13 cellular contexts compared by ENCODE assay signal in genomic region chr11:68329993-68330699, GRCh38. TPM values are rescaled to one million over a fixed set of nuclear protein-coding genes. Genes with fewer than 3 reads are reported as not detected.
DNase-seq lines count a peak whose midpoint lies in the region; ATAC-seq, FAIRE-seq and TF ChIP-seq lines count a peak whose summit lies in the region.
"Had no signal": no experiment of that assay in that cellular context is flagged by ENCODE, and none has a peak within 500 bp of the region (broad histone marks: within the 10 kb centered on the region; RNA-seq: fewer than 3 reads in every experiment).

No MANE protein-coding gene starts in this region.

- H3K4me3 ChIP-seq in CD8-positive, alpha-beta T cell (ENCODE audit: low read depth, low read length), result no peak overlapping the region
- H3K4me3 ChIP-seq in SK-N-SH (ENCODE audit: low read depth in 2 of 2, low read length in 1 of 2) (no peak overlapping the region), left ventricle myocardium inferior (peak overlapping the region; percentile 29), pancreas (no peak overlapping the region)
- H3K4me3 ChIP-seq: left lung had no signal

- peaks cover 32% of the 10 kb centered on the region for H3K79me2 ChIP-seq in SK-N-SH (ENCODE audit: insufficient read depth)

- no peaks in the 10 kb centered on the region for H3K36me3 ChIP-seq in CD8-positive, alpha-beta T cell (ENCODE audit: insufficient read depth, low read length)
- no peaks in the 10 kb centered on the region for H3K36me3 ChIP-seq in SK-N-SH (replicated peaks in 1 of 2; ENCODE audit: control insufficient read depth in 1 of 2, insufficient read depth in 2 of 2, low read length in 1 of 2)
- H3K36me3 ChIP-seq in left ventricle myocardium inferior, result no peaks in the 10 kb centered on the region
- H3K36me3 ChIP-seq in pancreas, result no peaks in the 10 kb centered on the region
- H3K36me3 ChIP-seq: left lung had no signal

- intact Hi-C loops in CD8-positive, alpha-beta T cell (cut with DNase I, micrococcal nuclease), result no loop called here
- intact Hi-C loops in left ventricle myocardium inferior (cut with micrococcal nuclease) (no loop called here), pancreas (cut with DNase I) (no loop called here), Calu3 (cut with micrococcal nuclease; ENCODE audit: unreplicated experiment) (no loop called here)

- H2AFZ ChIP-seq in SK-N-SH (ENCODE audit: low read depth), result no peak overlapping the region

- no peak for DNase-seq in CD8-positive, alpha-beta T cell
- DNase-seq in SK-N-SH (peak; percentile 83), left ventricle myocardium inferior (no peak), pancreas (no peak), NCI-H1092 (lab: John Stamatoyannopoulos, UW) (no peak), amygdala (lab: John Stamatoyannopoulos, UW) (no peak), DMS153 treated with DMSO at 0.1 percent for 48 hours (lab: John Stamatoyannopoulos, UW; ENCODE audit: unreplicated experiment) (no peak), Calu3 (no peak)
- DNase-seq: activated CD8-positive, alpha-beta memory T cell treated with anti-CD3 and anti-CD28 coated beads, Interleukin-2, amount 50 U/mL, for 48 hours; caudate nucleus; left lung; NCI-H1694 treated with DMSO at 0.1 percent for 48 hours; stimulated activated CD4-positive, alpha-beta T cell treated with anti-CD3 and anti-CD28 coated beads, Interleukin-12 subunit alpha, Interleukin-12 subunit beta, amount 100 ng/mL, for 4 hours had no signal

- POLR2A ChIA-PET in CD8-positive, alpha-beta T cell (lab: Charles Lee), result no interaction called here
- POLR2A ChIA-PET in SK-N-SH (lab: Yijun Ruan, JAX), result interaction anchor here (1.0 to 1.3 kb wide), 2 partner anchors 43 to 58 kb away, joined by 3 to 12 read pairs; partner anchors contain the start of gene C11orf24

- no TSS peak for BruUV-seq in Calu3 (replicated peaks; lab: Mats Ljungman, UMichigan)

- CTCF ChIA-PET in CD8-positive, alpha-beta T cell (lab: Charles Lee), result interaction anchor here (0.7 to 1.6 kb wide), 2 partner anchors 9 to 62 kb away, joined by 3 read pairs; no protein-coding TSS in a partner anchor
- CTCF ChIA-PET in SK-N-SH (lab: Yijun Ruan, JAX), result interaction anchor here (1.1 to 1.5 kb wide), 5 partner anchors 32 to 73 kb away, joined by 3 to 9 read pairs (median 4); no protein-coding TSS in a partner anchor
- CTCF ChIA-PET in Calu3 (lab: Charles Lee), result no interaction called here

- TF ChIP-seq RAD21 in SK-N-SH (IDR thresholded peaks at IDR 0.05; ENCODE audit: low read length), result no peak; the same call in 1 of the 2 replicates

- H3K27me3 ChIP-seq in CD8-positive, alpha-beta T cell (ENCODE audit: insufficient read depth, low read length), result no peaks in the 10 kb centered on the region
- H3K27me3 ChIP-seq in SK-N-SH (ENCODE audit: insufficient read depth) (no peaks in the 10 kb centered on the region), left ventricle myocardium inferior (ENCODE audit: low read depth) (no peaks in the 10 kb centered on the region), pancreas (no peaks in the 10 kb centered on the region)
- H3K27me3 ChIP-seq: left lung had no signal

- no peaks in the 10 kb centered on the region for H3K9me3 ChIP-seq in CD8-positive, alpha-beta T cell (ENCODE audit: low read length)
- H3K9me3 ChIP-seq in SK-N-SH (no peaks in the 10 kb centered on the region), left ventricle myocardium inferior (replicated peaks) (no peaks in the 10 kb centered on the region), pancreas (no peaks in the 10 kb centered on the region)
- H3K9me3 ChIP-seq: left lung had no signal

- peak in 1 of 2 experiments; percentile 5; a peak in 1 of 4 replicates for TF ChIP-seq EP300 in SK-N-SH (IDR thresholded peaks at IDR 0.05; ENCODE audit: borderline replicate concordance in 1 of 2, low read depth in 1 of 2, low read length in 1 of 2)

- H3K4me1 ChIP-seq in CD8-positive, alpha-beta T cell (ENCODE audit: insufficient read depth, low read length), result peaks cover 68% of the 10 kb centered on the region
- H3K4me1 ChIP-seq in SK-N-SH (ENCODE audit: control insufficient read depth in 1 of 2, insufficient read depth in 2 of 2, low read depth in 1 of 2, low read length in 1 of 2) (peaks cover 10 to 65% of the 10 kb centered on the region in 2 experiments; a peak in 3 of 4 replicates), left ventricle myocardium inferior (peaks cover 84% of the 10 kb centered on the region), pancreas (peaks cover 20 to 28% (median 25%) of the 10 kb centered on the region in 3 donors)

- H3K9me3 Mint-ChIP-seq in CD8-positive, alpha-beta T cell, result no peaks in the 10 kb centered on the region
- H3K9me3 Mint-ChIP-seq in Calu3 (ENCODE audit: low read depth, unreplicated experiment), result no peaks in the 10 kb centered on the region

- H3K36me3 Mint-ChIP-seq in CD8-positive, alpha-beta T cell, result no peaks in the 10 kb centered on the region
- peaks cover 8% of the 10 kb centered on the region for H3K36me3 Mint-ChIP-seq in Calu3 (ENCODE audit: insufficient read depth, unreplicated experiment)

- H3K4me1 Mint-ChIP-seq in CD8-positive, alpha-beta T cell (ENCODE audit: low read depth), result peaks cover 58% of the 10 kb centered on the region
- peaks cover 42% of the 10 kb centered on the region for H3K4me1 Mint-ChIP-seq in Calu3 (ENCODE audit: low read depth, unreplicated experiment)

- no peaks in the 10 kb centered on the region for H3K27me3 Mint-ChIP-seq in CD8-positive, alpha-beta T cell (ENCODE audit: low read depth)
- H3K27me3 Mint-ChIP-seq in Calu3 (ENCODE audit: unreplicated experiment), result no peaks in the 10 kb centered on the region

- H3K9me2 ChIP-seq in SK-N-SH, result no peaks in the 10 kb centered on the region

- H3K4me2 ChIP-seq in SK-N-SH, result peak overlapping the region; percentile 26; the same call in 1 of the 2 replicates

- H3K9ac ChIP-seq in SK-N-SH, result no peak overlapping the region

- H3K27ac Mint-ChIP-seq in CD8-positive, alpha-beta T cell, result no peak overlapping the region
- no peak overlapping the region for H3K27ac Mint-ChIP-seq in Calu3 (ENCODE audit: unreplicated experiment)

- no peak for ATAC-seq in CD8-positive, alpha-beta T cell
- peak in 1 of 4 donors; percentile 35 for ATAC-seq in pancreas
- ATAC-seq: left lung had no signal

- H4K20me1 ChIP-seq in SK-N-SH (ENCODE audit: insufficient read depth), result no peaks in the 10 kb centered on the region

- no peak for FAIRE-seq in pancreas (lab: Jason Lieb, UNC)

- 74% methylated on average over 9 of the region's 13 CpGs for WGBS in SK-N-SH (ENCODE audit: low lambda C conversion rate)
- WGBS in pancreas, 2 donors, result 71 to 78% methylated on average over 13 of the region's 13 CpGs

- H3K4me3 Mint-ChIP-seq in CD8-positive, alpha-beta T cell, result peak overlapping the region; percentile 27
- no peak overlapping the region for H3K4me3 Mint-ChIP-seq in Calu3 (ENCODE audit: low read depth, unreplicated experiment)

- H3K27ac ChIP-seq in CD8-positive, alpha-beta T cell (ENCODE audit: low read depth, low read length), result no peak overlapping the region
- H3K27ac ChIP-seq in SK-N-SH (ENCODE audit: low read depth in 2 of 2, low read length in 1 of 2), result peak overlapping the region in 1 of 2 experiments; percentile 90; a peak in 2 of 4 replicates
- peak overlapping the region; percentile 85 for H3K27ac ChIP-seq in left ventricle myocardium inferior (replicated peaks)
- H3K27ac ChIP-seq in pancreas, result peak overlapping the region; percentile 28 to 75 (median 52)

- TF ChIP-seq CTCF in CD8-positive, alpha-beta T cell (IDR thresholded peaks at IDR 0.05), result no peak
- TF ChIP-seq CTCF in SK-N-SH (IDR thresholded peaks at IDR 0.05) (no peak), left ventricle myocardium inferior (IDR thresholded peaks at IDR 0.05; ENCODE audit: borderline replicate concordance) (no peak), pancreas (IDR thresholded peaks at IDR 0.05) (no peak), Calu3 (IDR thresholded peaks at IDR 0.05; ENCODE audit: unreplicated experiment) (no peak)

- no peaks in the 10 kb centered on the region for H3F3A ChIP-seq in SK-N-SH (replicated peaks; ENCODE audit: insufficient read depth)

TF ChIP-seq in SK-N-SH, 30 proteins besides CTCF, POLR2A, EP300 and RAD21:
- TF ChIP-seq MXI1 (IDR thresholded peaks at IDR 0.05; ENCODE audit: low read depth, low read length) (peak; percentile 92; the same call in 1 of the 2 replicates), NRF1 (IDR thresholded peaks at IDR 0.05; ENCODE audit: low read depth, low read length) (peak; percentile 46; the same call in 1 of the 2 replicates), RFX5 (IDR thresholded peaks at IDR 0.05; ENCODE audit: low read length) (no peak; the same call in 1 of the 2 replicates)

RNA-seq across cellular contexts. Expression of gene LRP5, which starts 17.8 kb away (rescaled TPM):
- 1 to 10 TPM; 1.1 to 1.5 TPM for total RNA-seq in CD8-positive, alpha-beta T cell
- polyA plus RNA-seq in SK-N-SH (2012; rRNA removed), result 10.2 and 15.0 TPM in 2 replicates
- polyA plus RNA-seq in SK-N-SH (2012; cell fraction: cytosol; rRNA removed), result 6.1 and 10.0 TPM in 2 replicates
- 18.6 and 21.7 TPM in 2 replicates for polyA plus RNA-seq in SK-N-SH (2012; cell fraction: nucleus; rRNA removed)
- 54.7 TPM for total RNA-seq in left ventricle myocardium inferior
- 10 to 100 TPM; 27.4 to 50.6 (median 31.3) TPM for total RNA-seq in pancreas
- polyA plus RNA-seq in pancreas, result 10 to 100 TPM; 43.7 to 62.8 TPM
- total RNA-seq in Calu3 (2022), result 64.8 and 82.0 TPM in 2 replicates

RNA-seq across cellular contexts. Expression of gene C11orf24, which starts 58.4 kb away (rescaled TPM):
- total RNA-seq in CD8-positive, alpha-beta T cell, result 1 to 10 TPM; 6.5 to 8.2 TPM
- polyA plus RNA-seq in SK-N-SH (2012; rRNA removed) (50.9 and 52.1 TPM in 2 replicates), pancreas (10 to 100 TPM; 19.0 to 20.3 TPM)
- 29.9 and 37.6 TPM in 2 replicates for polyA plus RNA-seq in SK-N-SH (2012; cell fraction: cytosol; rRNA removed)
- polyA plus RNA-seq in SK-N-SH (2012; cell fraction: nucleus; rRNA removed), result 37.7 and 41.7 TPM in 2 replicates
- total RNA-seq in left ventricle myocardium inferior (28.6 TPM), pancreas (10 to 100 TPM; 12.4 to 19.9 (median 16.6) TPM), Calu3 (2022) (46.3 and 52.3 TPM in 2 replicates)

Comparison
In these comparisons a context has a peak if more than half of its experiments do, and no peak if none do; other contexts are left out.
1. RNA of gene LRP5, which starts 17.8 kb away (total RNA-seq): 64.8 to 82.0 TPM in Calu3, 54.7 TPM in left ventricle myocardium inferior (single experiment) and 27.4 to 50.6 TPM in pancreas; 1.1 to 1.5 TPM in CD8-positive, alpha-beta T cell; every median in the first group is over 10 times any median in the second.